ENCODE assay signal across 13 cellular contexts in genomic region chr10:110861476-110861875, GRCh38. TPM values are rescaled to one million over a fixed set of nuclear protein-coding genes. Genes with fewer than 3 reads are reported as not detected.
DNase-seq lines count a peak whose midpoint lies in the region; ATAC-seq and TF ChIP-seq lines count a peak whose summit lies in the region.
"Had no signal": no experiment of that assay in that cellular context is flagged by ENCODE, and none has a peak within 500 bp of the region (broad histone marks: within the 10 kb centered on the region; RNA-seq: fewer than 3 reads in every experiment).

No MANE protein-coding gene starts in this region.

- TF ChIP-seq CTCF in CD4-positive, alpha-beta T cell (IDR thresholded peaks at IDR 0.05) = no peak
- TF ChIP-seq CTCF in OCI-LY3 (IDR thresholded peaks at IDR 0.05; ENCODE audit: low read depth, low read length) = no peak
- TF ChIP-seq CTCF in parathyroid adenoma (IDR thresholded peaks at IDR 0.05) = no peak
- TF ChIP-seq CTCF in progenitor cell of endocrine pancreas (IDR thresholded peaks at IDR 0.05; ENCODE audit: unreplicated experiment) = no peak

- H3K4me3 ChIP-seq in OCI-LY3 (ENCODE audit: low read length) (no peak overlapping the region), duodenal mucosa (ENCODE audit: low read depth in 1 of 2, low read length in 2 of 2) (no peak overlapping the region), parathyroid adenoma (ENCODE audit: low read depth, low read length) (no peak overlapping the region)
- H3K4me3 ChIP-seq: heart right ventricle, prostate gland had no signal

- H3K79me2 ChIP-seq in OCI-LY3 (ENCODE audit: low read length) (no peaks in the 10 kb centered on the region), parathyroid adenoma (no peaks in the 10 kb centered on the region)

- H2AFZ ChIP-seq in OCI-LY3 (ENCODE audit: low read depth, low read length) (no peak overlapping the region), parathyroid adenoma (peak overlapping the region; percentile 48)

- no peaks in the 10 kb centered on the region for H3K9me3 Mint-ChIP-seq in CD4-positive, alpha-beta T cell
- no peaks in the 10 kb centered on the region for H3K9me3 Mint-ChIP-seq in progenitor cell of endocrine pancreas (ENCODE audit: low read depth)

- H3K36me3 ChIP-seq in OCI-LY3 (replicated peaks; ENCODE audit: low read depth, low read length) (no peaks in the 10 kb centered on the region), duodenal mucosa (ENCODE audit: control insufficient read depth in 1 of 2, insufficient read depth in 2 of 2, low read length in 2 of 2) (no peaks in the 10 kb centered on the region), parathyroid adenoma (ENCODE audit: control insufficient read depth, insufficient read depth, low read length) (no peaks in the 10 kb centered on the region)
- H3K36me3 ChIP-seq: heart right ventricle, prostate gland had no signal

- H3K27me3 Mint-ChIP-seq in CD4-positive, alpha-beta T cell = no peaks in the 10 kb centered on the region
- H3K27me3 Mint-ChIP-seq in progenitor cell of endocrine pancreas = no peaks in the 10 kb centered on the region

- H3K4me3 Mint-ChIP-seq in CD4-positive, alpha-beta T cell = peak overlapping the region; percentile 57
- H3K4me3 Mint-ChIP-seq in progenitor cell of endocrine pancreas (ENCODE audit: low read depth) = no peak overlapping the region

- POLR2A ChIA-PET in CD4-positive, alpha-beta T cell (lab: Charles Lee) = interaction anchor here (0.9 to 6.8 kb wide), 13 partner anchors 8 to 853 kb away, joined by 3 to 102 read pairs (median 5); partner anchors contain the start of genes BBIP1, PDCD4 and SHOC2

- no peak for ATAC-seq in CD4-positive, alpha-beta T cell (ENCODE audit: poor library complexity)
- ATAC-seq in HG03139 (IDR thresholded peaks at IDR 0.05; ENCODE audit: unreplicated experiment) = no peak

- intact Hi-C loops in CD4-positive, alpha-beta T cell (cut with DNase I, micrococcal nuclease) = no loop called here

- H3K27ac Mint-ChIP-seq in CD4-positive, alpha-beta T cell = peak overlapping the region; percentile 96
- no peak overlapping the region for H3K27ac Mint-ChIP-seq in progenitor cell of endocrine pancreas

- no peaks in the 10 kb centered on the region for H4K20me1 ChIP-seq in OCI-LY3 (ENCODE audit: insufficient read depth, low read length)

- H3K4me2 ChIP-seq in OCI-LY3 (ENCODE audit: low read length) (peak overlapping the region; percentile 70), parathyroid adenoma (ENCODE audit: low read length) (peak overlapping the region; percentile 12)

- DNase-seq in CD4-positive, alpha-beta T cell = no peak
- DNase-seq in 8988T (no peak), progenitor cell of endocrine pancreas (ENCODE audit: low spot score, unreplicated experiment) (no peak), NCI-H1105 (lab: John Stamatoyannopoulos, UW) (no peak)
- DNase-seq: heart right ventricle; NCI-H1436 treated with DMSO at 0.1 percent for 48 hours; NCI-H526 treated with DMSO at 0.1 percent for 48 hours; stimulated activated CD4-positive, alpha-beta T cell treated with anti-CD3 and anti-CD28 coated beads, Interleukin-1b, Interleukin-23, amount 100 ng/mL, for 48 hours had no signal

- CTCF ChIA-PET in CD4-positive, alpha-beta T cell (lab: Charles Lee) = interaction anchor here (0.8 to 1.7 kb wide), 5 partner anchors 9 to 115 kb away, joined by 3 to 4 read pairs (median 3); no protein-coding TSS in a partner anchor

- no peaks in the 10 kb centered on the region for H3K36me3 Mint-ChIP-seq in CD4-positive, alpha-beta T cell (ENCODE audit: low read depth)
- no peaks in the 10 kb centered on the region for H3K36me3 Mint-ChIP-seq in progenitor cell of endocrine pancreas (ENCODE audit: insufficient read depth)

- H3K27ac ChIP-seq in CD4-positive, alpha-beta T cell (ENCODE audit: low read depth, low read length) = peak overlapping the region; percentile 92
- H3K27ac ChIP-seq in OCI-LY3 (ENCODE audit: low read length) (peak overlapping the region; percentile 89), duodenal mucosa (ENCODE audit: low read depth, low read length) (peak overlapping the region; percentile 64), parathyroid adenoma (peak overlapping the region; percentile 98)

- no peaks in the 10 kb centered on the region for H3K27me3 ChIP-seq in CD4-positive, alpha-beta T cell (ENCODE audit: control insufficient read depth, insufficient read depth, low read length)
- H3K27me3 ChIP-seq in OCI-LY3 (ENCODE audit: low read depth, low read length) (no peaks in the 10 kb centered on the region), duodenal mucosa (ENCODE audit: control insufficient read depth in 1 of 2, insufficient read depth in 2 of 2, low read length in 2 of 2) (no peaks in the 10 kb centered on the region), parathyroid adenoma (ENCODE audit: control insufficient read depth, insufficient read depth, low read length) (no peaks in the 10 kb centered on the region)
- H3K27me3 ChIP-seq: heart right ventricle had no signal

- H3K9ac ChIP-seq in OCI-LY3 (ENCODE audit: low read length) (peak overlapping the region; percentile 22; the same call in 1 of the 2 replicates), duodenal mucosa (ENCODE audit: low read depth in 1 of 2, low read length in 2 of 2) (peak overlapping the region; percentile 51 to 67), parathyroid adenoma (no peak overlapping the region)

- peaks cover 90% of the 10 kb centered on the region for H3K4me1 ChIP-seq in OCI-LY3 (ENCODE audit: low read length)
- peaks cover 73 to 78% of the 10 kb centered on the region in 2 donors for H3K4me1 ChIP-seq in duodenal mucosa (ENCODE audit: control insufficient read depth in 1 of 2, insufficient read depth in 2 of 2, low read length in 2 of 2)
- H3K4me1 ChIP-seq in parathyroid adenoma = peaks cover 63% of the 10 kb centered on the region

- H3K4me1 Mint-ChIP-seq in CD4-positive, alpha-beta T cell (ENCODE audit: low read depth) = peaks cover 94% of the 10 kb centered on the region
- H3K4me1 Mint-ChIP-seq in progenitor cell of endocrine pancreas (ENCODE audit: low read depth) = peaks cover 43% of the 10 kb centered on the region

- no peaks in the 10 kb centered on the region for H3K9me3 ChIP-seq in CD4-positive, alpha-beta T cell (ENCODE audit: control insufficient read depth, low read length)
- H3K9me3 ChIP-seq in OCI-LY3 (ENCODE audit: insufficient read depth, low read length) (no peaks in the 10 kb centered on the region), duodenal mucosa (ENCODE audit: control insufficient read depth in 1 of 2, low read length in 2 of 2) (no peaks in the 10 kb centered on the region), parathyroid adenoma (ENCODE audit: control insufficient read depth, low read length) (no peaks in the 10 kb centered on the region)
- H3K9me3 ChIP-seq: heart right ventricle, prostate gland had no signal

RNA-seq across cellular contexts. Expression of gene PDCD4, which starts 10.3 kb away (rescaled TPM):
- total RNA-seq in CD4-positive, alpha-beta T cell = 100 to 1,000 TPM; 352 to 358 TPM
- total RNA-seq in progenitor cell of endocrine pancreas = 152 and 172 TPM in 2 replicates

RNA-seq across cellular contexts. Expression of gene BBIP1, which starts 57.5 kb away (rescaled TPM):
- total RNA-seq in CD4-positive, alpha-beta T cell = 10 to 100 TPM; 17.1 to 21.9 TPM
- 26.8 and 29.9 TPM in 2 replicates for total RNA-seq in progenitor cell of endocrine pancreas

RNA-seq across cellular contexts. Expression of gene SHOC2, which starts 57.9 kb away (rescaled TPM):
- total RNA-seq in CD4-positive, alpha-beta T cell = 10 to 100 TPM; 65.9 to 66.9 TPM
- 45.9 and 47.5 TPM in 2 replicates for total RNA-seq in progenitor cell of endocrine pancreas
